ENCODE assay signal across 8 cellular contexts in genomic region chr5:8908055-8908683, GRCh38.
A peak's percentile ranks its signal among the peaks of the same experiment; 100 is the strongest.
DNase-seq lines count a peak whose midpoint lies in the region; ATAC-seq, FAIRE-seq and TF ChIP-seq lines count a peak whose summit lies in the region.

No MANE protein-coding gene starts in this region.

- FAIRE-seq in D721Med (lab: Jason Lieb, UNC) (no peak), HTR-8/SVneo (lab: Jason Lieb, UNC) (peak; percentile 59)

- TF ChIP-seq CTCF in D721Med (IDR thresholded peaks at IDR 0.05; ENCODE audit: insufficient read depth, missing control alignments), result peak; percentile 29
- peak; percentile 80 for TF ChIP-seq CTCF in kidney epithelial cell (IDR thresholded peaks at IDR 0.05; ENCODE audit: insufficient read depth, low read length, poor library complexity, severe bottlenecking)
- TF ChIP-seq CTCF in omental fat pad (IDR thresholded peaks at IDR 0.05), result no peak

- no peak for DNase-seq in D721Med (ENCODE audit: insufficient read length, low spot score)
- DNase-seq in HTR-8/SVneo (ENCODE audit: insufficient read length, low spot score), result peak; percentile 52
- peak; percentile 29 to 45 for DNase-seq in activated CD4-positive, alpha-beta T cell treated with anti-CD3 and anti-CD28 coated beads, Interleukin-2, amount 50 U/mL, for 48 hours
- DNase-seq in kidney epithelial cell (ENCODE audit: low read depth), result no peak
- DNase-seq in Ammon's horn (ENCODE audit: low spot score), result no peak
- no peak for DNase-seq in SIG-M5 (lab: John Stamatoyannopoulos, UW)
- no peak for DNase-seq in omental fat pad (ENCODE audit: low spot score)

- H3K36me3 ChIP-seq in kidney epithelial cell (ENCODE audit: control insufficient read depth, insufficient read depth, low read length), result no peaks in the 10 kb centered on the region

- no peak overlapping the region for H3K4me3 ChIP-seq in kidney epithelial cell (ENCODE audit: low read depth, low read length)

- ATAC-seq in GM18907 (IDR thresholded peaks at IDR 0.05; ENCODE audit: unreplicated experiment) (peak; percentile 93), omental fat pad (ENCODE audit: low FRiP score) (no peak)

- H3K27me3 ChIP-seq in kidney epithelial cell (ENCODE audit: control insufficient read depth, insufficient read depth, low read length), result no peaks in the 10 kb centered on the region

Comparison
In these comparisons a context has a peak if more than half of its experiments do, and no peak if none do; other contexts are left out.
1. DNase-seq: peak in HTR-8/SVneo (single experiment) and activated CD4-positive, alpha-beta T cell treated with anti-CD3 and anti-CD28 coated beads, Interleukin-2, amount 50 U/mL, for 48 hours (2 of 2); none in D721Med (single experiment), kidney epithelial cell (single experiment), Ammon's horn (single experiment), SIG-M5 (single experiment) and omental fat pad (single experiment).
2. CTCF ChIP-seq: peak in D721Med (single experiment) and kidney epithelial cell (single experiment); none in omental fat pad (0 of 3).